ENCODE assay signal across 30 cellular contexts in genomic region chr12:110343921-110344555, GRCh38. TPM values are rescaled to one million over a fixed set of nuclear protein-coding genes. Genes with fewer than 3 reads are reported as not detected.
DNase-seq lines count a peak whose midpoint lies in the region; ATAC-seq and TF ChIP-seq lines count a peak whose summit lies in the region.
"Had no signal": no experiment of that assay in that cellular context is flagged by ENCODE, and none has a peak within 500 bp of the region (broad histone marks: within the 10 kb centered on the region; RNA-seq: fewer than 3 reads in every experiment).

No MANE protein-coding gene starts in this region.

- H3K4me1 Mint-ChIP-seq in glutamatergic neuron (ENCODE audit: low read depth, unreplicated experiment) = peaks cover 46% of the 10 kb centered on the region
- H3K4me1 Mint-ChIP-seq: central memory CD8-positive, alpha-beta T cell had no signal

- H3K9me3 ChIP-seq in left ventricle myocardium inferior (replicated peaks) (no peaks in the 10 kb centered on the region), WERI-Rb-1 (ENCODE audit: severe bottlenecking) (no peaks in the 10 kb centered on the region), thyroid gland (no peaks in the 10 kb centered on the region), gastroesophageal sphincter (no peaks in the 10 kb centered on the region)
- H3K9me3 ChIP-seq: ascending aorta, transverse colon had no signal

- peak overlapping the region; percentile 95 for H3K27ac Mint-ChIP-seq in glutamatergic neuron (ENCODE audit: unreplicated experiment)
- H3K27ac Mint-ChIP-seq: activated CD8-positive, alpha-beta T cell treated with anti-CD3 and anti-CD28 coated beads for 36 hours; activated naive CD8-positive, alpha-beta T cell; CD8-positive, alpha-beta T cell; GM23338; natural killer cell treated with Interleukin-12 subunit alpha and Interleukin-12 subunit beta and Interleukin-15 and Interleukin-18, amount 100 ng/mL, for 72 hours had no signal

- peaks cover 16% of the 10 kb centered on the region for H3K27me3 Mint-ChIP-seq in glutamatergic neuron (ENCODE audit: unreplicated experiment)
- H3K27me3 Mint-ChIP-seq: activated CD8-positive, alpha-beta T cell treated with anti-CD3 and anti-CD28 coated beads for 36 hours; activated naive CD8-positive, alpha-beta T cell; activated T-cell treated with anti-CD3 and anti-CD28 coated beads, Interleukin-2, amount 50 U/mL, for 24 hours; central memory CD8-positive, alpha-beta T cell; natural killer cell treated with Interleukin-12 subunit alpha and Interleukin-12 subunit beta and Interleukin-15 and Interleukin-18, amount 100 ng/mL, for 72 hours had no signal

- ATAC-seq in left cardiac atrium (no peak), HG03135 (IDR thresholded peaks at IDR 0.05; ENCODE audit: unreplicated experiment) (no peak), gastroesophageal sphincter (no peak)
- ATAC-seq: activated CD4-positive, CD25-positive, alpha-beta regulatory T cell treated with anti-CD3 and anti-CD28 coated beads, Interleukin-2, amount 50 U/mL, for 24 hours; activated CD8-positive, alpha-beta T cell treated with anti-CD3 and anti-CD28 coated beads for 36 hours; CD8-positive, alpha-beta T cell; GM23338; left lobe of liver; natural killer cell treated with Interleukin-12 subunit alpha and Interleukin-12 subunit beta and Interleukin-15 and Interleukin-18, amount 100 ng/mL, for 72 hours; sciatic nerve; stimulated activated naive CD8-positive, alpha-beta T cell treated with anti-CD3 and anti-CD28 coated beads, Interleukin-15, Interleukin-2, amounts not matched to agents 100 U/mL and 50 U/mL, for 24 hours had no signal

- TF ChIP-seq CTCF in left ventricle myocardium inferior (IDR thresholded peaks at IDR 0.05; ENCODE audit: borderline replicate concordance) (no peak), WERI-Rb-1 (IDR thresholded peaks at IDR 0.05; ENCODE audit: low read depth, low read length) (no peak), glutamatergic neuron (IDR thresholded peaks at IDR 0.05; ENCODE audit: partially characterized antibody, unreplicated experiment) (no peak), thyroid gland (IDR thresholded peaks at IDR 0.05) (no peak), gastroesophageal sphincter (IDR thresholded peaks at IDR 0.05) (no peak)

- H3K4me3 Mint-ChIP-seq in glutamatergic neuron (ENCODE audit: unreplicated experiment) = no peak overlapping the region
- H3K4me3 Mint-ChIP-seq: activated CD8-positive, alpha-beta T cell treated with anti-CD3 and anti-CD28 coated beads for 36 hours; activated naive CD8-positive, alpha-beta T cell; activated T-cell treated with anti-CD3 and anti-CD28 coated beads, Interleukin-2, amount 50 U/mL, for 24 hours; CD8-positive, alpha-beta T cell; central memory CD8-positive, alpha-beta T cell; GM23338; natural killer cell treated with Interleukin-12 subunit alpha and Interleukin-12 subunit beta and Interleukin-15 and Interleukin-18, amount 100 ng/mL, for 72 hours had no signal

- TF ChIP-seq POLR2A in thyroid gland (IDR thresholded peaks at IDR 0.05) = no peak
- no peak for TF ChIP-seq POLR2A in gastroesophageal sphincter (IDR thresholded peaks at IDR 0.05)

- DNase-seq in left ventricle myocardium inferior (no peak), left cardiac atrium (no peak), WERI-Rb-1 (no peak), glutamatergic neuron (no peak), thyroid gland (no peak), putamen (ENCODE audit: low spot score) (no peak)
- DNase-seq: activated CD8-positive, alpha-beta T cell treated with anti-CD3 and anti-CD28 coated beads for 36 hours; activated T-cell treated with anti-CD3 and anti-CD28 coated beads, Interleukin-2, amount 50 U/mL, for 24 hours; CD8-positive, alpha-beta T cell; foreskin fibroblast; KBM-7; MM.1S; NCI-H1417 treated with DMSO at 0.1 percent for 48 hours; NCI-H2081 treated with DMSO at 0.1 percent for 48 hours; NCI-H82; SHP77; stimulated activated CD4-positive, alpha-beta T cell treated with anti-CD3 and anti-CD28 coated beads, Interleukin-15, amount 100 ng/mL, for 24 hours; stimulated activated naive CD8-positive, alpha-beta T cell treated with anti-CD3 and anti-CD28 coated beads, Interleukin-15, Interleukin-2, amounts not matched to agents 100 U/mL and 50 U/mL, for 24 hours; transverse colon had no signal

- no peak for TF ChIP-seq EP300 in gastroesophageal sphincter (IDR thresholded peaks at IDR 0.05)

- no peaks in the 10 kb centered on the region for H3K27me3 ChIP-seq in left ventricle myocardium inferior (ENCODE audit: low read depth)
- H3K27me3 ChIP-seq in WERI-Rb-1 (ENCODE audit: insufficient read depth, low read depth, severe bottlenecking) = no peaks in the 10 kb centered on the region
- no peaks in the 10 kb centered on the region for H3K27me3 ChIP-seq in thyroid gland
- H3K27me3 ChIP-seq in gastroesophageal sphincter = no peaks in the 10 kb centered on the region
- H3K27me3 ChIP-seq: ascending aorta, transverse colon had no signal

- peaks cover 33% of the 10 kb centered on the region for H3K4me1 ChIP-seq in left ventricle myocardium inferior
- peaks cover 10 to 18% of the 10 kb centered on the region in 2 donors for H3K4me1 ChIP-seq in thyroid gland
- H3K4me1 ChIP-seq in gastroesophageal sphincter = peaks cover 0 to 9% (median 0%) of the 10 kb centered on the region in 3 donors
- H3K4me1 ChIP-seq: ascending aorta had no signal

- H3K36me3 ChIP-seq in left ventricle myocardium inferior (peaks cover 100% of the 10 kb centered on the region), WERI-Rb-1 (peaks cover 97% of the 10 kb centered on the region), thyroid gland (peaks cover 91 to 97% of the 10 kb centered on the region in 2 donors), gastroesophageal sphincter (peaks cover 16 to 100% of the 10 kb centered on the region in 2 donors)

- H3K4me3 ChIP-seq in left ventricle myocardium inferior = no peak overlapping the region
- H3K4me3 ChIP-seq in WERI-Rb-1 (ENCODE audit: low read depth, low read length) = no peak overlapping the region
- H3K4me3 ChIP-seq in thyroid gland (replicated peaks in 1 of 3) = no peak overlapping the region
- H3K4me3 ChIP-seq in gastroesophageal sphincter = no peak overlapping the region
- H3K4me3 ChIP-seq: ascending aorta, GM23338, transverse colon had no signal

- peaks cover 20% of the 10 kb centered on the region for H3K36me3 Mint-ChIP-seq in glutamatergic neuron (ENCODE audit: unreplicated experiment)

- intact Hi-C loops in left ventricle myocardium inferior (cut with micrococcal nuclease) = no loop called here
- intact Hi-C loops in left cardiac atrium (cut with DNase I) = no loop called here
- intact Hi-C loops in thyroid gland (cut with DNase I) = no loop called here

- H3K27ac ChIP-seq in left ventricle myocardium inferior (replicated peaks) (peak overlapping the region; percentile 37), WERI-Rb-1 (peak overlapping the region; percentile 89), thyroid gland (peak overlapping the region in 2 of 3 donors; percentile 78 to 82), gastroesophageal sphincter (no peak overlapping the region)
- H3K27ac ChIP-seq: ascending aorta, parathyroid adenoma had no signal

- H3K9me3 Mint-ChIP-seq in glutamatergic neuron (ENCODE audit: unreplicated experiment) = peaks cover 14% of the 10 kb centered on the region
- H3K9me3 Mint-ChIP-seq: activated CD8-positive, alpha-beta T cell treated with anti-CD3 and anti-CD28 coated beads for 36 hours; activated T-cell treated with anti-CD3 and anti-CD28 coated beads, Interleukin-2, amount 50 U/mL, for 24 hours; CD8-positive, alpha-beta T cell; central memory CD8-positive, alpha-beta T cell; GM23338; natural killer cell treated with Interleukin-12 subunit alpha and Interleukin-12 subunit beta and Interleukin-15 and Interleukin-18, amount 100 ng/mL, for 72 hours had no signal

- 88 to 93% methylated on average over 7 of the region's 7 CpGs for WGBS in thyroid gland, 2 donors
- 82% methylated on average over 7 of the region's 7 CpGs; no CpG with 5 or more reads in 1 of the 2 donors for WGBS in gastroesophageal sphincter (ENCODE audit: low coverage in 1 of 2), 2 donors

RNA-seq across cellular contexts. Expression of gene ANAPC7, which starts 59.5 kb away (rescaled TPM):
- 32.0 TPM for total RNA-seq in left ventricle myocardium inferior
- total RNA-seq in left cardiac atrium = 10 to 100 TPM; 32.7 to 35.0 TPM
- total RNA-seq in glutamatergic neuron (ENCODE audit: unreplicated experiment) = 93.7 TPM
- 10 to 100 TPM; 49.4 to 61.9 (median 50.9) TPM for total RNA-seq in thyroid gland
- 10 to 100 TPM; 40.4 to 50.1 (median 46.2) TPM for total RNA-seq in gastroesophageal sphincter

Comparison
In these comparisons a context has a peak if more than half of its experiments do, and no peak if none do; other contexts are left out.
1. H3K27ac ChIP-seq: peak in left ventricle myocardium inferior (single experiment), WERI-Rb-1 (single experiment) and thyroid gland (2 of 3); none in gastroesophageal sphincter (0 of 4).